Comparison of ENCODE assay signal across 17 cellular contexts in the genomic region with DNA sequence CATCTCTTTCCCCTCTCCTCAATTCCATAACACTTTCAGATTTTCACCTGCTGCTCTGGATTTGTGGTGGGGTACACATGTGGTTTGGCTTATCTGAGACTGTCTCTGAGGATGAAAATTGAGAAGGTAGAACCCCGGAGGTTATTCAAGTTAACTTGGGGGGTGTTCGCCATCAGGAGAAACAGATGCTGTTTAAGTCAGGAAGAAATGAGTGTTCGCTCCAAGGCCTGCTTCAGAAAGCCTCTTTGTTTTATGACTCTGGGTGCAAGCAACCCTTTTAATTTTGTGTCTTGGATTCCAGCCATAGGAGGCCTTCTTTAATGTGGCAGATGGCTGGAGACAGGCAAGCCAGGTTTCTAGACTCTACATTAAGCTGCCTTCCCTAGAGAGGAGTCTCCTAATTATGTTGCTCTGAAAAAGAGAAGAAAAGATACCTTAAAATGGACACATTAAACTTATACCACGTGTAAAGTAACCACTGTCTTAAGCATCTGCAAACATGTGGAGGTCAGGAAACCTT.
"Had no signal": no experiment of that assay in that cellular context is flagged by ENCODE, and none has a peak within 500 bp of the region (broad histone marks: within the 10 kb centered on the region; RNA-seq: fewer than 3 reads in every experiment).

No MANE protein-coding gene starts in this region.

- H3K4me3 Mint-ChIP-seq: activated CD4-positive, alpha-beta memory T cell treated with anti-CD3 and anti-CD28 coated beads for 36 hours; activated naive CD8-positive, alpha-beta T cell treated with anti-CD3 and anti-CD28 coated beads, Interleukin-2, amount 10 ng/mL, durations not matched to agents 7 days and 5 days; activated T-cell treated with anti-CD3 and anti-CD28 coated beads, Interleukin-2, amount 50 U/mL, for 4 hours; memory B cell; stimulated activated naive CD8-positive, alpha-beta T cell treated with anti-CD3 and anti-CD28 coated beads, Interleukin-15, Interleukin-2, amounts not matched to agents 100 ng/mL and 50 ng/mL, for 24 hours; T-helper 2 cell treated with Interferon-gamma antibody and Interleukin-4, amounts not matched to agents 5 μg/mL and 100 μg/mL, for 36 hours had no signal

- H3K27me3 ChIP-seq: breast epithelium, dorsolateral prefrontal cortex, ovary had no signal

- H3K27ac Mint-ChIP-seq: activated CD4-positive, alpha-beta memory T cell treated with anti-CD3 and anti-CD28 coated beads for 36 hours; activated naive CD8-positive, alpha-beta T cell treated with anti-CD3 and anti-CD28 coated beads, Interleukin-2, amount 10 ng/mL, durations not matched to agents 7 days and 5 days; memory B cell; stimulated activated naive CD8-positive, alpha-beta T cell treated with anti-CD3 and anti-CD28 coated beads, Interleukin-15, Interleukin-2, amounts not matched to agents 100 ng/mL and 50 ng/mL, for 24 hours; T-helper 2 cell treated with Interferon-gamma antibody and Interleukin-4, amounts not matched to agents 5 μg/mL and 100 μg/mL, for 36 hours had no signal

- H3K4me3 ChIP-seq: breast epithelium, dorsolateral prefrontal cortex, esophagus squamous epithelium, left lung, ovary, thoracic aorta had no signal

- H3K27ac ChIP-seq: breast epithelium, dorsolateral prefrontal cortex, esophagus squamous epithelium, left lung, ovary, thoracic aorta had no signal

- H3K36me3 Mint-ChIP-seq: activated CD4-positive, alpha-beta memory T cell treated with anti-CD3 and anti-CD28 coated beads for 36 hours; activated naive CD8-positive, alpha-beta T cell treated with anti-CD3 and anti-CD28 coated beads, Interleukin-2, amount 10 ng/mL, durations not matched to agents 7 days and 5 days had no signal

- H3K9me3 Mint-ChIP-seq: activated CD4-positive, alpha-beta memory T cell treated with anti-CD3 and anti-CD28 coated beads for 36 hours; activated naive CD8-positive, alpha-beta T cell treated with anti-CD3 and anti-CD28 coated beads, Interleukin-2, amount 10 ng/mL, durations not matched to agents 7 days and 5 days; activated T-cell treated with anti-CD3 and anti-CD28 coated beads, Interleukin-2, amount 50 U/mL, for 4 hours; stimulated activated naive CD8-positive, alpha-beta T cell treated with anti-CD3 and anti-CD28 coated beads, Interleukin-15, Interleukin-2, amounts not matched to agents 100 ng/mL and 50 ng/mL, for 24 hours; T-helper 2 cell treated with Interferon-gamma antibody and Interleukin-4, amounts not matched to agents 5 μg/mL and 100 μg/mL, for 36 hours had no signal

- DNase-seq: activated CD4-positive, alpha-beta memory T cell treated with anti-CD3 and anti-CD28 coated beads for 36 hours; activated effector memory CD4-positive, alpha-beta T cell treated with anti-CD3 and anti-CD28 coated beads, Interleukin-2, amount 50 U/mL, for 16 hours; activated naive CD8-positive, alpha-beta T cell treated with anti-CD3 and anti-CD28 coated beads, Interleukin-2, amount 10 ng/mL, durations not matched to agents 7 days and 5 days; activated T-cell treated with anti-CD3 and anti-CD28 coated beads, Interleukin-2, amount 50 U/mL, for 4 hours; esophagus squamous epithelium; foreskin fibroblast; islet precursor cell; left lung; ovary; stimulated activated CD4-positive, alpha-beta T cell treated with anti-CD3 and anti-CD28 coated beads, Interleukin-2, amount 100 ng/mL, for 48 hours; stimulated activated CD8-positive, alpha-beta memory T cell treated with anti-CD3 and anti-CD28 coated beads, Interleukin-4, amount 100 ng/mL, for 48 hours had no signal

- H3K4me1 Mint-ChIP-seq: activated naive CD8-positive, alpha-beta T cell treated with anti-CD3 and anti-CD28 coated beads, Interleukin-2, amount 10 ng/mL, durations not matched to agents 7 days and 5 days had no signal

- ATAC-seq: activated T-cell treated with anti-CD3 and anti-CD28 coated beads, Interleukin-2, amount 50 U/mL, for 4 hours; left lung had no signal

- H3K36me3 ChIP-seq: breast epithelium, esophagus squamous epithelium, left lung, ovary, thoracic aorta had no signal

- H3K9me3 ChIP-seq: breast epithelium, esophagus squamous epithelium, left lung, ovary, thoracic aorta had no signal
